ENCODE assay signal across 8 cellular contexts in genomic region chr19:35756373-35757230, GRCh38. TPM values are rescaled to one million over a fixed set of nuclear protein-coding genes. Genes with fewer than 3 reads are reported as not detected.
DNase-seq lines count a peak whose midpoint lies in the region; TF ChIP-seq lines count a peak whose summit lies in the region.

HSPB6 (minus strand) TSS chr19:35757029; CDS start chr19:35757008, 21 bp downstream.

- H3K27ac ChIP-seq in angular gyrus (ENCODE audit: low read depth, low read length): peak within 1 kb of the TSS; percentile 94
- H3K27ac ChIP-seq in iPS-20b (ENCODE audit: low read length): no peak within 1 kb of the TSS
- peak within 1 kb of the TSS; percentile 77 to 98 (median 96) for H3K27ac ChIP-seq in spleen

- H3K9me3 ChIP-seq in iPS-20b (ENCODE audit: insufficient read depth, low read depth, low read length) (no peaks in the 10 kb centered on the region), spleen (no peaks in the 10 kb centered on the region)

- peaks cover 24% of the 10 kb centered on the region for H3K36me3 Mint-ChIP-seq in T-helper 1 cell treated with Interleukin-12 subunit alpha and Interleukin-12 subunit beta and Interleukin-4 antibody, amounts not matched to agents 30 μg/mL and 1 μg/mL, for 36 hours (ENCODE audit: low read depth)

- peaks cover 24% of the 10 kb centered on the region for H3K4me1 Mint-ChIP-seq in T-helper 1 cell treated with Interleukin-12 subunit alpha and Interleukin-12 subunit beta and Interleukin-4 antibody, amounts not matched to agents 30 μg/mL and 1 μg/mL, for 36 hours (ENCODE audit: low read depth)

- no peak for TF ChIP-seq POLR2A in spleen (IDR thresholded peaks at IDR 0.05)

- no peaks in the 10 kb centered on the region for H3K27me3 Mint-ChIP-seq in T-helper 1 cell treated with Interleukin-12 subunit alpha and Interleukin-12 subunit beta and Interleukin-4 antibody, amounts not matched to agents 30 μg/mL and 1 μg/mL, for 36 hours (ENCODE audit: low read depth)

- intact Hi-C loops in spleen (cut with DNase I; ENCODE audit: low total_unique reads): no loop called here

- no peak for TF ChIP-seq CTCF in spleen (IDR thresholded peaks at IDR 0.05 in 8 of 11, conservative IDR thresholded peaks at IDR 0.05 in 3 of 11)

- H3K4me3 ChIP-seq in iPS-20b (ENCODE audit: low read length) (peak within 1 kb of the TSS; percentile 100), spleen (peak within 1 kb of the TSS; percentile 62 to 98 (median 94))

- 8 to 25% (median 12%) methylated on average over 23 to 52 of the region's 52 CpGs for WGBS in spleen, 5 donors

- H3K27ac Mint-ChIP-seq in T-helper 1 cell treated with Interleukin-12 subunit alpha and Interleukin-12 subunit beta and Interleukin-4 antibody, amounts not matched to agents 30 μg/mL and 1 μg/mL, for 36 hours: peak within 1 kb of the TSS; percentile 93

- H3K27me3 ChIP-seq in iPS-20b (ENCODE audit: insufficient read depth, low read length): peaks cover 17% of the 10 kb centered on the region; the same call in 1 of the 2 replicates
- H3K27me3 ChIP-seq in spleen (replicated peaks in 1 of 7): peaks cover 0 to 23% (median 4%) of the 10 kb centered on the region in 7 donors

- H3K4me1 ChIP-seq in iPS-20b (ENCODE audit: insufficient read depth, low read length): peaks cover 3% of the 10 kb centered on the region; the same call in 1 of the 2 replicates
- peaks cover 25 to 53% (median 40%) of the 10 kb centered on the region in 6 donors for H3K4me1 ChIP-seq in spleen

- H3K4me3 Mint-ChIP-seq in T-helper 1 cell treated with Interleukin-12 subunit alpha and Interleukin-12 subunit beta and Interleukin-4 antibody, amounts not matched to agents 30 μg/mL and 1 μg/mL, for 36 hours: peak within 1 kb of the TSS; percentile 97

- DNase-seq in T-helper 1 cell (no peak), spleen (peak; percentile 84), NCI-H128 (lab: John Stamatoyannopoulos, UW; ENCODE audit: unreplicated experiment) (no peak), NCI-H1930 (lab: John Stamatoyannopoulos, UW) (no peak), SKM-1 (lab: John Stamatoyannopoulos, UW; ENCODE audit: unreplicated experiment) (no peak)

- peak within 1 kb of the TSS; percentile 72; the same call in 1 of the 2 replicates for H3K9ac ChIP-seq in iPS-20b (ENCODE audit: low read depth, low read length)

- no peaks in the 10 kb centered on the region for H3K9me3 Mint-ChIP-seq in T-helper 1 cell treated with Interleukin-12 subunit alpha and Interleukin-12 subunit beta and Interleukin-4 antibody, amounts not matched to agents 30 μg/mL and 1 μg/mL, for 36 hours

- H3K36me3 ChIP-seq in iPS-20b (ENCODE audit: insufficient read depth, low read depth, low read length) (peaks cover 14% of the 10 kb centered on the region; the same call in 1 of the 2 replicates), spleen (peaks cover 0 to 56% (median 28%) of the 10 kb centered on the region in 6 donors)

RNA-seq across cellular contexts. Expression of gene HSPB6, which starts in this region (rescaled TPM):
- 1 to 10 TPM; 2.1 to 5.9 (median 4.3) TPM for total RNA-seq in spleen
- 10 to 100 TPM in 1 of 3 donors, 1 to 10 TPM in 2; 2.9 to 11.0 (median 5.8) TPM for polyA plus RNA-seq in spleen
